32 cellular contexts compared by ENCODE assay signal in genomic region chr1:111294390-111294789, GRCh38. TPM values are rescaled to one million over a fixed set of nuclear protein-coding genes. Genes with fewer than 3 reads are reported as not detected.
"Had no signal": no experiment of that assay in that cellular context is flagged by ENCODE, and none has a peak within 500 bp of the region (broad histone marks: within the 10 kb centered on the region; RNA-seq: fewer than 3 reads in every experiment).

No MANE protein-coding gene starts in this region.

- DNase-seq: stimulated activated CD4-positive, alpha-beta T cell treated with anti-CD3 and anti-CD28 coated beads, Interleukin-2, amount 100 ng/mL, for 48 hours; stimulated activated CD4-positive, alpha-beta T cell treated with anti-CD3 and anti-CD28 coated beads, Interleukin-4, amount 100 ng/mL, for 1 hour; stimulated activated CD4-positive, alpha-beta T cell treated with anti-CD3 and anti-CD28 coated beads, Interleukin-4, amount 100 ng/mL, for 24 hours; stimulated activated CD4-positive, alpha-beta T cell treated with anti-CD3 and anti-CD28 coated beads, Interleukin-4, amount 100 ng/mL, for 4 hours; stimulated activated CD8-positive, alpha-beta memory T cell treated with anti-CD3 and anti-CD28 coated beads, Interleukin-4, amount 100 ng/mL, for 48 hours; stimulated activated naive B cell treated with anti-CD40 and anti-IgM and Interleukin-4, amounts not matched to agents 10 μg/mL and 1 μg/mL and 100 μg/mL, for 72 hours; stimulated activated naive CD4-positive, alpha-beta T cell; stimulated activated naive CD4-positive, alpha-beta T cell treated with Interleukin-2 at 50 U/mL for 16 hours; stimulated activated naive CD8-positive, alpha-beta T cell treated with anti-CD3 and anti-CD28 coated beads, Interleukin-15, amount 100 ng/mL, for 72 hours; stimulated activated naive CD8-positive, alpha-beta T cell treated with anti-CD3 and anti-CD28 coated beads, Interleukin-15, Interleukin-2, amounts not matched to agents 100 U/mL and 50 U/mL, for 24 hours; stomach; substantia nigra; testis; thyroid gland; tibial artery; transverse colon; trophoblast cell; upper lobe of left lung; upper lobe of right lung; uterus had no signal

- FAIRE-seq: urothelium cell line had no signal

- H3K4me1 Mint-ChIP-seq: stimulated activated effector memory CD8-positive, alpha-beta T cell treated with anti-CD3 and anti-CD28 coated beads, Interleukin-12 subunit alpha, Interleukin-12 subunit beta, amount 100 ng/mL, for 72 hours; stimulated activated memory B cell treated with anti-CD40 and anti-IgM and Interleukin-4, amounts not matched to agents 10 μg/mL and 1 μg/mL and 100 μg/mL, for 72 hours; stimulated activated naive CD8-positive, alpha-beta T cell treated with anti-CD3 and anti-CD28 coated beads, Interleukin-15, amount 100 ng/mL, for 72 hours had no signal

- H3K27ac Mint-ChIP-seq: stimulated activated effector memory CD8-positive, alpha-beta T cell treated with anti-CD3 and anti-CD28 coated beads, Interleukin-12 subunit alpha, Interleukin-12 subunit beta, amount 100 ng/mL, for 72 hours; stimulated activated memory B cell treated with anti-CD40 and anti-IgM and Interleukin-4, amounts not matched to agents 10 μg/mL and 1 μg/mL and 100 μg/mL, for 72 hours; stimulated activated naive B cell treated with anti-CD40 and anti-IgM and Interleukin-4, amounts not matched to agents 10 μg/mL and 1 μg/mL and 100 μg/mL, for 72 hours; stimulated activated naive CD8-positive, alpha-beta T cell treated with anti-CD3 and anti-CD28 coated beads, Interleukin-15, Interleukin-2, amounts not matched to agents 100 ng/mL and 50 ng/mL, for 24 hours; type B pancreatic cell had no signal

- H3K27me3 Mint-ChIP-seq: stimulated activated memory B cell treated with anti-CD40 and anti-IgM and Interleukin-4, amounts not matched to agents 10 μg/mL and 1 μg/mL and 100 μg/mL, for 72 hours; stimulated activated naive CD8-positive, alpha-beta T cell treated with anti-CD3 and anti-CD28 coated beads, Interleukin-15, amount 100 ng/mL, for 72 hours; stimulated activated naive CD8-positive, alpha-beta T cell treated with anti-CD3 and anti-CD28 coated beads, Interleukin-15, Interleukin-2, amounts not matched to agents 100 ng/mL and 50 ng/mL, for 24 hours; type B pancreatic cell had no signal

- H3K9me3 ChIP-seq: stomach, suprapubic skin, testis, thoracic aorta, thyroid gland, tibial artery, transverse colon, upper lobe of left lung, upper lobe of right lung, uterus, vagina had no signal

- H3K4me3 ChIP-seq: stomach, suprapubic skin, testis, thoracic aorta, thyroid gland, tibial artery, tibial nerve, transverse colon, upper lobe of left lung, upper lobe of right lung, uterus, vagina had no signal

- H3K4me1 ChIP-seq: stomach, suprapubic skin, testis, tibial artery, tibial nerve, transverse colon, upper lobe of left lung, upper lobe of right lung, uterus, vagina had no signal

- H3K36me3 ChIP-seq: stomach, suprapubic skin, thoracic aorta, thyroid gland, tibial artery, tibial nerve, transverse colon, upper lobe of left lung, upper lobe of right lung, uterus, vagina had no signal

- H3K36me3 Mint-ChIP-seq: stimulated activated effector memory CD8-positive, alpha-beta T cell treated with anti-CD3 and anti-CD28 coated beads, Interleukin-12 subunit alpha, Interleukin-12 subunit beta, amount 100 ng/mL, for 72 hours; type B pancreatic cell had no signal

- H3K27ac ChIP-seq: stomach, suprapubic skin, testis, thoracic aorta, thyroid gland, tibial artery, tibial nerve, transverse colon, upper lobe of left lung, upper lobe of right lung, uterus, vagina had no signal

- ATAC-seq: stimulated activated effector memory CD8-positive, alpha-beta T cell treated with anti-CD3 and anti-CD28 coated beads, Interleukin-12 subunit alpha, Interleukin-12 subunit beta, amount 100 ng/mL, for 72 hours; stimulated activated memory B cell treated with anti-CD40 and anti-IgM and Interleukin-4, amounts not matched to agents 10 μg/mL and 1 μg/mL and 100 μg/mL, for 72 hours; stimulated activated naive B cell treated with anti-CD40 and anti-IgM and Interleukin-4, amounts not matched to agents 10 μg/mL and 1 μg/mL and 100 μg/mL, for 72 hours; stimulated activated naive CD8-positive, alpha-beta T cell treated with anti-CD3 and anti-CD28 coated beads, Interleukin-15, amount 100 ng/mL, for 72 hours; stimulated activated naive CD8-positive, alpha-beta T cell treated with anti-CD3 and anti-CD28 coated beads, Interleukin-15, Interleukin-2, amounts not matched to agents 100 U/mL and 50 U/mL, for 24 hours; upper lobe of right lung had no signal

- H3K4me3 Mint-ChIP-seq: stimulated activated effector memory CD8-positive, alpha-beta T cell treated with anti-CD3 and anti-CD28 coated beads, Interleukin-12 subunit alpha, Interleukin-12 subunit beta, amount 100 ng/mL, for 72 hours; stimulated activated memory B cell treated with anti-CD40 and anti-IgM and Interleukin-4, amounts not matched to agents 10 μg/mL and 1 μg/mL and 100 μg/mL, for 72 hours; stimulated activated naive B cell treated with anti-CD40 and anti-IgM and Interleukin-4, amounts not matched to agents 10 μg/mL and 1 μg/mL and 100 μg/mL, for 72 hours; stimulated activated naive CD8-positive, alpha-beta T cell treated with anti-CD3 and anti-CD28 coated beads, Interleukin-15, amount 100 ng/mL, for 72 hours; stimulated activated naive CD8-positive, alpha-beta T cell treated with anti-CD3 and anti-CD28 coated beads, Interleukin-15, Interleukin-2, amounts not matched to agents 100 ng/mL and 50 ng/mL, for 24 hours; type B pancreatic cell had no signal

- H3K27me3 ChIP-seq: stomach, suprapubic skin, testis, thyroid gland, tibial artery, tibial nerve, transverse colon, upper lobe of left lung, upper lobe of right lung, uterus, vagina had no signal

RNA-seq across cellular contexts. Expression of gene CHIA, which starts 3.7 kb away (rescaled TPM):
- total RNA-seq: suprapubic skin, temporal lobe, thoracic aorta, thyroid gland, tibial nerve, transverse colon, ureter, urinary bladder, vagina had no signal
- polyA plus RNA-seq: urinary bladder had no signal
